32 cellular contexts compared by ENCODE assay signal in genomic region chr13:94214979-94215378, GRCh38.
"Had no signal": no experiment of that assay in that cellular context is flagged by ENCODE, and none has a peak within 500 bp of the region (broad histone marks: within the 10 kb centered on the region; RNA-seq: fewer than 3 reads in every experiment).

No MANE protein-coding gene starts in this region.

- H3K27ac Mint-ChIP-seq: activated B cell treated with CpG ODN at 0.5 μM for 24 hours; activated CD8-positive, alpha-beta T cell treated with anti-CD3 and anti-CD28 coated beads for 36 hours; activated naive CD4-positive, alpha-beta T cell treated with anti-CD3 and anti-CD28 coated beads for 36 hours; activated naive CD4-positive, alpha-beta T cell treated with anti-CD3 and anti-CD28 coated beads, Interleukin-2, amount 50 U/mL, for 24 hours; activated naive CD8-positive, alpha-beta T cell treated with anti-CD3 and anti-CD28 coated beads for 36 hours; activated naive CD8-positive, alpha-beta T cell treated with anti-CD3 and anti-CD28 coated beads, Interleukin-2, amount 50 U/mL, for 24 hours; activated T-helper 17 cell treated with anti-CD3 and anti-CD28 coated beads, Interleukin-2, amount 50 U/mL, for 72 hours; T-helper 17 cell; T-helper 2 cell treated with Interferon-gamma antibody and Interleukin-4, amounts not matched to agents 5 μg/mL and 100 μg/mL, for 36 hours had no signal

- H3K27me3 ChIP-seq: adrenal gland, breast epithelium, cardiac muscle cell, colonic mucosa had no signal

- H3K36me3 ChIP-seq: adrenal gland, breast epithelium, cardiac muscle cell, colonic mucosa, WERI-Rb-1 had no signal

- H3K27me3 Mint-ChIP-seq: activated B cell treated with CpG ODN at 0.5 μM for 24 hours; activated CD8-positive, alpha-beta T cell treated with anti-CD3 and anti-CD28 coated beads for 36 hours; activated naive CD4-positive, alpha-beta T cell treated with anti-CD3 and anti-CD28 coated beads, Interleukin-2, amount 50 U/mL, for 24 hours; activated naive CD8-positive, alpha-beta T cell treated with anti-CD3 and anti-CD28 coated beads for 36 hours; activated naive CD8-positive, alpha-beta T cell treated with anti-CD3 and anti-CD28 coated beads, Interleukin-2, amount 50 U/mL, for 24 hours; activated T-helper 17 cell treated with anti-CD3 and anti-CD28 coated beads, Interleukin-2, amount 50 U/mL, for 72 hours; brain; T-helper 17 cell had no signal

- H3K27ac ChIP-seq: adrenal gland, breast epithelium, cardiac muscle cell, colonic mucosa, epithelial cell of prostate, WERI-Rb-1 had no signal

- H3K9me3 ChIP-seq: adrenal gland, breast epithelium, colonic mucosa had no signal

- H3K4me3 Mint-ChIP-seq: activated B cell treated with CpG ODN at 0.5 μM for 24 hours; activated CD8-positive, alpha-beta T cell treated with anti-CD3 and anti-CD28 coated beads for 36 hours; activated naive CD4-positive, alpha-beta T cell treated with anti-CD3 and anti-CD28 coated beads for 36 hours; activated naive CD4-positive, alpha-beta T cell treated with anti-CD3 and anti-CD28 coated beads, Interleukin-2, amount 50 U/mL, for 24 hours; activated naive CD8-positive, alpha-beta T cell treated with anti-CD3 and anti-CD28 coated beads for 36 hours; activated naive CD8-positive, alpha-beta T cell treated with anti-CD3 and anti-CD28 coated beads, Interleukin-2, amount 50 U/mL, for 24 hours; activated T-cell treated with anti-CD3 and anti-CD28 coated beads, Interleukin-2, amount 50 U/mL, for 4 hours; activated T-helper 17 cell treated with anti-CD3 and anti-CD28 coated beads, Interleukin-2, amount 50 U/mL, for 72 hours; brain; T-helper 17 cell; T-helper 2 cell treated with Interferon-gamma antibody and Interleukin-4, amounts not matched to agents 5 μg/mL and 100 μg/mL, for 36 hours had no signal

- DNase-seq: activated B cell treated with CpG ODN at 0.5 μM for 24 hours; activated CD4-positive, alpha-beta T cell treated with anti-CD3 and anti-CD28 coated beads for 48 hours; activated CD4-positive, alpha-beta T cell treated with anti-CD3 and anti-CD28 coated beads, Interleukin-2, amount 50 U/mL, for 1 hour; activated CD4-positive, alpha-beta T cell treated with anti-CD3 and anti-CD28 coated beads, Interleukin-2, amount 50 U/mL, for 48 hours; activated CD8-positive, alpha-beta memory T cell treated with anti-CD3 and anti-CD28 coated beads for 24 hours; activated CD8-positive, alpha-beta T cell treated with anti-CD3 and anti-CD28 coated beads for 36 hours; activated effector memory CD4-positive, alpha-beta T cell treated with Interleukin-2 at 50 U/mL for 16 hours; activated naive CD4-positive, alpha-beta T cell treated with anti-CD3 and anti-CD28 coated beads for 36 hours; activated naive CD8-positive, alpha-beta T cell treated with anti-CD3 and anti-CD28 coated beads for 36 hours; activated naive CD8-positive, alpha-beta T cell treated with anti-CD3 and anti-CD28 coated beads, Interleukin-2, amount 50 U/mL, for 24 hours; activated T-cell treated with anti-CD3 and anti-CD28 coated beads, Interleukin-2, amount 50 U/mL, for 4 hours; adrenal gland; amygdala; aorta; central memory CD4-positive, alpha-beta T cell; cerebellar nuclear complex; colonic mucosa; effector CD8-positive, alpha-beta T cell; foreskin fibroblast; head of caudate nucleus; T-helper 1 cell; T-helper 17 cell; T1000; WERI-Rb-1 had no signal

- H3K4me1 ChIP-seq: adrenal gland, breast epithelium, colonic mucosa had no signal

- ATAC-seq: activated CD4-positive, CD25-positive, alpha-beta regulatory T cell treated with anti-CD3 and anti-CD28 coated beads, Interleukin-2, amount 50 U/mL, for 24 hours; activated CD8-positive, alpha-beta T cell treated with anti-CD3 and anti-CD28 coated beads for 36 hours; activated naive CD8-positive, alpha-beta T cell treated with anti-CD3 and anti-CD28 coated beads, Interleukin-2, amount 50 U/mL, for 24 hours; activated T-cell treated with anti-CD3 and anti-CD28 coated beads, Interleukin-2, amount 50 U/mL, for 4 hours; activated T-helper 17 cell treated with anti-CD3 and anti-CD28 coated beads, Interleukin-2, amount 50 U/mL, for 72 hours; T-helper 17 cell had no signal

- H3K4me3 ChIP-seq: adrenal gland, breast epithelium, cardiac muscle cell, colonic mucosa had no signal

- H3K36me3 Mint-ChIP-seq: activated naive CD4-positive, alpha-beta T cell treated with anti-CD3 and anti-CD28 coated beads, Interleukin-2, amount 50 U/mL, for 24 hours; activated naive CD8-positive, alpha-beta T cell treated with anti-CD3 and anti-CD28 coated beads for 36 hours; brain had no signal

- H3K9me3 Mint-ChIP-seq: activated B cell treated with CpG ODN at 0.5 μM for 24 hours; activated CD8-positive, alpha-beta T cell treated with anti-CD3 and anti-CD28 coated beads for 36 hours; activated naive CD4-positive, alpha-beta T cell treated with anti-CD3 and anti-CD28 coated beads for 36 hours; activated naive CD4-positive, alpha-beta T cell treated with anti-CD3 and anti-CD28 coated beads, Interleukin-2, amount 50 U/mL, for 24 hours; activated naive CD8-positive, alpha-beta T cell treated with anti-CD3 and anti-CD28 coated beads for 36 hours; activated T-cell treated with anti-CD3 and anti-CD28 coated beads, Interleukin-2, amount 50 U/mL, for 4 hours; activated T-helper 17 cell treated with anti-CD3 and anti-CD28 coated beads, Interleukin-2, amount 50 U/mL, for 72 hours; brain; T-helper 2 cell treated with Interferon-gamma antibody and Interleukin-4, amounts not matched to agents 5 μg/mL and 100 μg/mL, for 36 hours had no signal

- H3K4me1 Mint-ChIP-seq: activated B cell treated with CpG ODN at 0.5 μM for 24 hours; activated naive CD4-positive, alpha-beta T cell treated with anti-CD3 and anti-CD28 coated beads, Interleukin-2, amount 50 U/mL, for 24 hours; activated naive CD8-positive, alpha-beta T cell treated with anti-CD3 and anti-CD28 coated beads for 36 hours; activated T-helper 17 cell treated with anti-CD3 and anti-CD28 coated beads, Interleukin-2, amount 50 U/mL, for 72 hours had no signal
